23 cellular contexts compared by ENCODE assay signal in genomic region chr16:30858829-30859423, GRCh38. TPM values are rescaled to one million over a fixed set of nuclear protein-coding genes. Genes with fewer than 3 reads are reported as not detected.
A peak's percentile ranks its signal among the peaks of the same experiment; 100 is the strongest.
DNase-seq lines count a peak whose midpoint lies in the region; ATAC-seq and TF ChIP-seq lines count a peak whose summit lies in the region.
"Had no signal": no experiment of that assay in that cellular context is flagged by ENCODE, and none has a peak within 500 bp of the region (broad histone marks: within the 10 kb centered on the region; RNA-seq: fewer than 3 reads in every experiment).

No MANE protein-coding gene starts in this region.

- peaks cover 30% of the 10 kb centered on the region for H3K27me3 Mint-ChIP-seq in WTC11 (ENCODE audit: low read depth)
- H3K27me3 Mint-ChIP-seq: CD4-positive, alpha-beta memory T cell had no signal

- DNase-seq in A172 (ENCODE audit: low spot score) (peak; percentile 23), IMR-90 (no peak), amniotic epithelial cell (ENCODE audit: low read depth) (peak; percentile 23), cortex of kidney (lab: John Stamatoyannopoulos, UW) (no peak), GF-D8 (lab: John Stamatoyannopoulos, UW) (no peak), WTC11 (ENCODE audit: low spot score) (no peak)
- DNase-seq: Caco-2; CD4-positive, alpha-beta memory T cell; DMS 273 treated with DMSO at 0.1 percent for 48 hours; DMS79 treated with DMSO at 0.1 percent for 48 hours; GM23248; H9; NCI-H1092; NCI-H1436; NCI-H1930; NCI-H2227 treated with DMSO at 0.1 percent for 48 hours; NCI-H510A; NCI-H748 treated with DMSO at 0.1 percent for 48 hours had no signal

- no peak overlapping the region for H4K91ac ChIP-seq in IMR-90 (ENCODE audit: insufficient read depth, low read depth, low read length)

- intact Hi-C loops in IMR-90 (cut with micrococcal nuclease) = no loop called here

- no peaks in the 10 kb centered on the region for H3K4me1 ChIP-seq in IMR-90 (ENCODE audit: control insufficient read depth, insufficient read depth, low read length)
- peaks cover 3% of the 10 kb centered on the region for H3K4me1 ChIP-seq in parathyroid adenoma

- no peak overlapping the region for H3K18ac ChIP-seq in IMR-90 (ENCODE audit: low read depth, low read length)

- H3K36me3 ChIP-seq in IMR-90 (ENCODE audit: control insufficient read depth, insufficient read depth, low read length) (peaks cover 11% of the 10 kb centered on the region), parathyroid adenoma (ENCODE audit: control insufficient read depth, insufficient read depth, low read length) (no peaks in the 10 kb centered on the region)

- no peak overlapping the region for H2BK120ac ChIP-seq in IMR-90 (ENCODE audit: low read depth, low read length)

- no peak overlapping the region for H3K4ac ChIP-seq in IMR-90 (ENCODE audit: low read depth, low read length)

- H4K5ac ChIP-seq in IMR-90 (ENCODE audit: low read depth, low read length) = no peak overlapping the region

- no peak for TF ChIP-seq RAD21 in IMR-90 (IDR thresholded peaks at IDR 0.05; ENCODE audit: low read length)

- no CpG with 5 or more reads among the region's 4 CpGs for WGBS in IMR-90 (ENCODE audit: extremely low coverage in 2 of 2, insufficient read length in 1 of 2), 2 experiments

- POLR2A ChIA-PET in IMR-90 (lab: Charles Lee; ENCODE audit: unreplicated experiment) = no interaction called here
- POLR2A ChIA-PET in WTC11 (lab: Charles Lee) = no interaction called here

- no peak overlapping the region for H3K4me3 Mint-ChIP-seq in WTC11
- H3K4me3 Mint-ChIP-seq: CD4-positive, alpha-beta memory T cell; H9 had no signal

- H3K27ac Mint-ChIP-seq in WTC11 = no peak overlapping the region
- H3K27ac Mint-ChIP-seq: CD4-positive, alpha-beta memory T cell; H9 had no signal

- H3K4me2 ChIP-seq in IMR-90 (ENCODE audit: low read depth, low read length) (no peak overlapping the region), parathyroid adenoma (ENCODE audit: low read length) (peak overlapping the region; percentile 36)

- H3K9ac ChIP-seq in IMR-90 (ENCODE audit: low read depth, low read length) = no peak overlapping the region
- H3K9ac ChIP-seq in parathyroid adenoma = no peak overlapping the region
- H3K9ac ChIP-seq: BLaER1 treated with 17β-estradiol and CSF1 and Interleukin-3, amounts not matched to agents 10 nM and 100 nM; GM23248 had no signal

- in situ Hi-C loops in IMR-90 (cut with MboI; ENCODE audit: low sequenced_read_pairs) = no loop called here

- H2BK20ac ChIP-seq in IMR-90 (ENCODE audit: low read depth, low read length) = no peak overlapping the region

- no peaks in the 10 kb centered on the region for H3K36me3 Mint-ChIP-seq in WTC11

- no peaks in the 10 kb centered on the region; the same call in 1 of the 2 replicates for H4K20me1 ChIP-seq in IMR-90 (ENCODE audit: insufficient read depth, low read length)
- H4K20me1 ChIP-seq: BLaER1 treated with 17β-estradiol and CSF1 and Interleukin-3, amounts not matched to agents 10 nM and 100 nM had no signal

- H3K4me1 Mint-ChIP-seq in WTC11 = no peaks in the 10 kb centered on the region
- H3K4me1 Mint-ChIP-seq: CD4-positive, alpha-beta memory T cell had no signal

- no peak overlapping the region for H3K23ac ChIP-seq in IMR-90 (ENCODE audit: low read depth, low read length)

- H3K79me2 ChIP-seq in parathyroid adenoma = peaks cover 1% of the 10 kb centered on the region

- peaks cover 4% of the 10 kb centered on the region; the same call in 1 of the 2 replicates for H3K9me1 ChIP-seq in IMR-90 (ENCODE audit: insufficient read depth, low read length)

- dilution Hi-C loops in IMR-90 (cut with HindIII; ENCODE audit: low sequenced_read_pairs, unreplicated experiment) = no loop called here

- BruUV-seq in IMR-90 (replicated peaks; lab: Mats Ljungman, UMichigan) = no TSS peak

- H3K27me3 ChIP-seq in IMR-90 (ENCODE audit: control insufficient read depth, insufficient read depth, low read length) = no peaks in the 10 kb centered on the region
- H3K27me3 ChIP-seq in parathyroid adenoma (ENCODE audit: control insufficient read depth, insufficient read depth, low read length) = no peaks in the 10 kb centered on the region
- H3K27me3 ChIP-seq: BLaER1 treated with 17β-estradiol and CSF1 and Interleukin-3, amounts not matched to agents 10 nM and 100 nM had no signal

- H2AFZ ChIP-seq in IMR-90 (replicated peaks; ENCODE audit: low read length, poor library complexity) = no peak overlapping the region
- H2AFZ ChIP-seq in parathyroid adenoma = no peak overlapping the region
- H2AFZ ChIP-seq: GM23248 had no signal

- no peak overlapping the region for H2BK15ac ChIP-seq in IMR-90 (ENCODE audit: low read depth, low read length)

- ATAC-seq in IMR-90 (ENCODE audit: low read depth) (no peak), WTC11 (no peak)
- ATAC-seq: Panc1 had no signal

- TF ChIP-seq CTCF in IMR-90 (conservative IDR thresholded peaks at IDR 0.05; ENCODE audit: low read depth, low read length) = no peak
- no peak for TF ChIP-seq CTCF in parathyroid adenoma (IDR thresholded peaks at IDR 0.05)
- no peak for TF ChIP-seq CTCF in WTC11 (IDR thresholded peaks at IDR 0.05)

- CTCF ChIA-PET in IMR-90 (lab: Yijun Ruan, JAX) (no interaction called here), WTC11 (lab: Charles Lee) (interaction anchor here (7.6 kb wide), 1 partner anchor 14 kb away, joined by 56 read pairs; no protein-coding TSS in a partner anchor)

- H3K56ac ChIP-seq in IMR-90 (ENCODE audit: extremely low read depth, insufficient read depth, low read length) = no peak overlapping the region

- H3K27ac ChIP-seq in IMR-90 (ENCODE audit: insufficient read depth, low read length) (no peak overlapping the region), parathyroid adenoma (no peak overlapping the region)
- H3K27ac ChIP-seq: BLaER1 treated with 17β-estradiol and CSF1 and Interleukin-3, amounts not matched to agents 10 nM and 100 nM; GM23248; HL-60 had no signal

- no peak overlapping the region for H3K14ac ChIP-seq in IMR-90 (replicated peaks; ENCODE audit: low read depth, low read length)

- no peak overlapping the region for H2AK9ac ChIP-seq in IMR-90 (replicated peaks; ENCODE audit: low read depth, low read length, poor library complexity)

- no peak for TF ChIP-seq POLR2A in IMR-90 (IDR thresholded peaks at IDR 0.05; ENCODE audit: low read depth, low read length)

- no peaks in the 10 kb centered on the region for H3K9me3 Mint-ChIP-seq in WTC11
- H3K9me3 Mint-ChIP-seq: CD4-positive, alpha-beta memory T cell; H9 had no signal

- H3K9me3 ChIP-seq in IMR-90 (ENCODE audit: control insufficient read depth, insufficient read depth, low read length) = no peaks in the 10 kb centered on the region
- H3K9me3 ChIP-seq in parathyroid adenoma (ENCODE audit: control insufficient read depth, low read length) = no peaks in the 10 kb centered on the region

- H3K79me1 ChIP-seq in IMR-90 (ENCODE audit: low read depth in 1 of 2, low read length in 2 of 2) = peaks cover 0 to 4% of the 10 kb centered on the region in 2 experiments; a peak in 2 of 4 replicates

- no peak overlapping the region for H4K8ac ChIP-seq in IMR-90 (ENCODE audit: low read depth in 2 of 2, low read length in 2 of 2)

- H2BK5ac ChIP-seq in IMR-90 (ENCODE audit: low read depth, low read length, poor library complexity, severe bottlenecking) = no peak overlapping the region

- H2AK5ac ChIP-seq in IMR-90 (ENCODE audit: low read depth, low read length) = no peak overlapping the region

- H3K4me3 ChIP-seq in IMR-90 (ENCODE audit: insufficient read depth, low read depth, low read length) (no peak overlapping the region), parathyroid adenoma (ENCODE audit: low read depth, low read length) (no peak overlapping the region)
- H3K4me3 ChIP-seq: BLaER1 treated with 17β-estradiol and CSF1 and Interleukin-3, amounts not matched to agents 10 nM and 100 nM; GM23248 had no signal

TF ChIP-seq in IMR-90, 13 proteins besides CTCF, POLR2A, EP300 and RAD21 (continues in another document):
- TF ChIP-seq CEBPB (IDR thresholded peaks at IDR 0.05; ENCODE audit: low read depth, low read length) (0 out of 2 replicates have a peak, but pooled peaks have one; percentile 25), NFE2L2 (IDR thresholded peaks at IDR 0.05; ENCODE audit: low read depth, low read length) (no peak), CHD1 (IDR thresholded peaks at IDR 0.05; ENCODE audit: low read depth, low read length) (no peak)

TF ChIP-seq in WTC11, 78 proteins besides CTCF, POLR2A, EP300 and RAD21:
- TF ChIP-seq ATF1 (CRISPR knock-in tag; IDR thresholded peaks at IDR 0.05) (no peak), ATF2 (CRISPR knock-in tag; IDR thresholded peaks at IDR 0.05; ENCODE audit: borderline replicate concordance, low read depth) (no peak), CREB1 (CRISPR knock-in tag; IDR thresholded peaks at IDR 0.05) (no peak), MYBL2 (CRISPR knock-in tag; IDR thresholded peaks at IDR 0.05) (no peak), SMAD4 (CRISPR knock-in tag; IDR thresholded peaks at IDR 0.05) (no peak)
TF ChIP-seq in WTC11: peak in this region for 0.

RNA-seq across cellular contexts. Expression of gene BCL7C, which starts 35.0 kb away (rescaled TPM):
- 57.3 and 60.8 TPM in 2 replicates for total RNA-seq in A172 (2014; rRNA removed; shearing (Covaris generic))
- total RNA-seq in IMR-90 (2012; rRNA removed) (32.3 and 38.6 TPM in 2 replicates), WTC11 (2021) (18.3 to 20.3 TPM (median 18.7 TPM) in 3 replicates)
- 34.9 and 54.4 TPM in 2 replicates for polyA plus RNA-seq in IMR-90 (2012; rRNA removed)
- polyA plus RNA-seq in IMR-90 (2012; cell fraction: cytosol; rRNA removed) = 31.1 and 41.3 TPM in 2 replicates
- polyA plus RNA-seq in IMR-90 (2012; cell fraction: nucleus; rRNA removed; ENCODE audit: low replicate concordance) = 14.9 and 16.0 TPM in 2 replicates

RNA-seq across cellular contexts. Expression of gene CTF1, which starts 37.5 kb away (rescaled TPM):
- 1.9 and 2.3 TPM in 2 replicates for total RNA-seq in A172 (2014; rRNA removed; shearing (Covaris generic))
- total RNA-seq in IMR-90 (2012; rRNA removed) (0.18 and 0.56 TPM in 2 replicates), WTC11 (2021) (1.4 to 1.9 TPM (median 1.6 TPM) in 3 replicates)
- 12.9 and 13.8 TPM in 2 replicates for polyA plus RNA-seq in IMR-90 (2012; rRNA removed)
- polyA plus RNA-seq in IMR-90 (2012; cell fraction: cytosol; rRNA removed) = 12.9 and 21.8 TPM in 2 replicates
- polyA plus RNA-seq in IMR-90 (2012; cell fraction: nucleus; rRNA removed; ENCODE audit: low replicate concordance) = 10.8 and 14.0 TPM in 2 replicates
- total RNA-seq: HT1080 had no signal
- polyA plus RNA-seq: CD4-positive, alpha-beta memory T cell had no signal

Comparison
In these comparisons a context has a peak if more than half of its experiments do, and no peak if none do; other contexts are left out.
1. DNase-seq: peak in A172 (single experiment) and amniotic epithelial cell (single experiment); none in IMR-90 (single experiment), cortex of kidney (single experiment), GF-D8 (single experiment) and WTC11 (single experiment).